8 cellular contexts compared by ENCODE assay signal in the genomic region with DNA sequence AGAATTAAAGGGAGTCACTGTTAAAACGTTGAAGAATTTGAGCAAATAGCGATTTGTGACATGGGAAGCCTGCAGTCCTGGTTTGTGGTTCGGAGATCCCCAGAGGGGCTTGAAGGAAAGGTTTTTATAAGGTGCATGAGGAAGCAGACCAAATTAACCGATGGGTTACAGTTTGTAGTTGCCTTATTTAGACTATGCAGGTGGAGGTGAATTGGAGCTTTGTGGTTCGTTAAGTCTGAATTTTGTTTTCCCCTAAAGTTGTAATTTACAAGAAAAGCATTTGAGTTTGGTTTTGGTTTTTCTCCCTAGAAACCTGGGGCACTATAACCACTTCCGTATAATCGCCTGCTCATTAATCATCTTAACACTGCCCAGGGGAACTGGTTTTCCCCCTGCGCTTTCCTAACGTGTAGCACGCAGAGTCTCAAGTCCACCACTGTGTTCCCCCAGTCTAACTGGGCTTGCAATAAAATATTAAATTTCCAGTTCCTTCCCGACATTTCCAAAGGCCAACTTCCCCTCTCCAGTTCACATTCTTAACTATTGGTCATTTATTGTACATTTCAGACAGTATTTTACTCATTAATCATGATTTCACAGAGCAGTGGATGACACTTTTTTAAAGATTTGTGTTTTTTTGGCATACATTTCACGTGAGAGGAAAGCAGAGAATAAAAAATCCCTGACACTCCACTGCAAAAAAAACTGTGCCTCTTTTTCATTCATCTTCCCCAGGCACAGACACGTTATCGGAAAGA. TPM values are rescaled to one million over a fixed set of nuclear protein-coding genes. Genes with fewer than 3 reads are reported as not detected.
DNase-seq lines count a peak whose midpoint lies in the region; ATAC-seq lines count a peak whose summit lies in the region.

No MANE protein-coding gene starts in this region.

- H3K9ac ChIP-seq in duodenal mucosa (ENCODE audit: low read depth in 1 of 2, low read length in 2 of 2) = peak overlapping the region; percentile 92

- no peaks in the 10 kb centered on the region for H3K27me3 ChIP-seq in duodenal mucosa (ENCODE audit: control insufficient read depth in 1 of 2, insufficient read depth in 2 of 2, low read length in 2 of 2)
- no peaks in the 10 kb centered on the region for H3K27me3 ChIP-seq in mononuclear cell (ENCODE audit: insufficient read depth, low read length)

- H3K36me3 ChIP-seq in duodenal mucosa (ENCODE audit: control insufficient read depth in 1 of 2, insufficient read depth in 2 of 2, low read length in 2 of 2) = peaks cover 3 to 10% of the 10 kb centered on the region in 2 donors

- peak; percentile 33 for ATAC-seq in GM19395 (IDR thresholded peaks at IDR 0.05; ENCODE audit: unreplicated experiment)

- H3K4me3 ChIP-seq in duodenal mucosa (ENCODE audit: low read depth in 1 of 2, low read length in 2 of 2) (peak overlapping the region; percentile 83 to 93), mononuclear cell (ENCODE audit: low read length) (peak overlapping the region; percentile 98)

- H3K4me1 ChIP-seq in duodenal mucosa (ENCODE audit: control insufficient read depth in 1 of 2, insufficient read depth in 2 of 2, low read length in 2 of 2) (peaks cover 39 to 45% of the 10 kb centered on the region in 2 donors), mononuclear cell (ENCODE audit: insufficient read depth, low read length) (peaks cover 73% of the 10 kb centered on the region)

- DNase-seq in EH (ENCODE audit: low read depth) = peak; percentile 62
- DNase-seq in HT-29 (ENCODE audit: low spot score) = peak; percentile 71
- peak; percentile 70 for DNase-seq in SKM-1 treated with dmso at 0.1 percent for 144 hours (lab: John Stamatoyannopoulos, UW; ENCODE audit: unreplicated experiment)
- DNase-seq in hippocampal formation (lab: John Stamatoyannopoulos, UW) = no peak
- DNase-seq in NCI-H2081 treated with DMSO at 0.1 percent for 48 hours (lab: John Stamatoyannopoulos, UW) = no peak

- peak overlapping the region; percentile 93 for H3K27ac ChIP-seq in duodenal mucosa (ENCODE audit: low read depth, low read length)

- no peaks in the 10 kb centered on the region for H3K9me3 ChIP-seq in duodenal mucosa (ENCODE audit: control insufficient read depth in 1 of 2, low read length in 2 of 2)
- no peaks in the 10 kb centered on the region for H3K9me3 ChIP-seq in mononuclear cell (ENCODE audit: low read depth, low read length)

RNA-seq across cellular contexts. Expression of a gene that starts 0.9 kb away (rescaled TPM):
- total RNA-seq in HT-29 (2014; rRNA removed; shearing (Covaris generic)) = 5.1 and 6.7 TPM in 2 replicates
- total RNA-seq in mononuclear cell = 152 TPM

Comparison
In these comparisons a context has a peak if more than half of its experiments do, and no peak if none do; other contexts are left out.
1. DNase-seq: peak in EH (single experiment), HT-29 (single experiment) and SKM-1 treated with dmso at 0.1 percent for 144 hours (single experiment); none in hippocampal formation (0 of 2) and NCI-H2081 treated with DMSO at 0.1 percent for 48 hours (single experiment).
2. RNA of a gene that starts 0.9 kb away (total RNA-seq): 152 TPM in mononuclear cell (single experiment); 5.1 to 6.7 TPM in HT-29; every median in the first group is over 10 times any median in the second.